ENCODE assay signal across 19 cellular contexts in genomic region chr10:30190831-30191552, GRCh38.
A peak's percentile ranks its signal among the peaks of the same experiment; 100 is the strongest.
DNase-seq lines count a peak whose midpoint lies in the region; ATAC-seq, FAIRE-seq and TF ChIP-seq lines count a peak whose summit lies in the region.
"Had no signal": no experiment of that assay in that cellular context is flagged by ENCODE, and none has a peak within 500 bp of the region (broad histone marks: within the 10 kb centered on the region; RNA-seq: fewer than 3 reads in every experiment).

No MANE protein-coding gene starts in this region.

- H3K36me3 ChIP-seq in K562 (ENCODE audit: control insufficient read depth, insufficient read depth, low read length) (no peaks in the 10 kb centered on the region), mesenchymal stem cell (ENCODE audit: control insufficient read depth in 1 of 2, insufficient read depth in 2 of 2, low read depth in 1 of 2, low read length in 2 of 2) (no peaks in the 10 kb centered on the region), small intestine (ENCODE audit: control insufficient read depth in 2 of 2, insufficient read depth in 2 of 2, low read length in 2 of 2) (no peaks in the 10 kb centered on the region)

- ATAC-seq in K562 = peak; percentile 69

- POLR2A ChIA-PET in K562 (lab: Yijun Ruan, JAX) = interaction anchor here (0.6 kb wide), 1 partner anchor 36 kb away, joined by 5 read pairs; no protein-coding TSS in a partner anchor

- TF ChIP-seq EP300 in K562 (IDR thresholded peaks at IDR 0.05; ENCODE audit: low read length) = peak; percentile 58

- H4K20me1 ChIP-seq in K562 (replicated peaks; ENCODE audit: control insufficient read depth, insufficient read depth, low read length) = no peaks in the 10 kb centered on the region

- H2AFZ ChIP-seq in K562 (ENCODE audit: low read depth, low read length) (peak overlapping the region; percentile 81), mesenchymal stem cell (ENCODE audit: low read depth, low read length) (no peak overlapping the region)

- H3K23ac ChIP-seq in mesenchymal stem cell (ENCODE audit: low read length in 2 of 2) = no peak overlapping the region

- H3K4me3 ChIP-seq in K562 (no peak overlapping the region), mesenchymal stem cell (ENCODE audit: insufficient read depth in 1 of 2, low read depth in 1 of 2, low read length in 2 of 2) (no peak overlapping the region), small intestine (ENCODE audit: low read depth in 1 of 2, low read length in 2 of 2) (no peak overlapping the region)

- H3K9me1 ChIP-seq in K562 (ENCODE audit: control insufficient read depth, insufficient read depth, low read length) = no peaks in the 10 kb centered on the region

- no peak overlapping the region for H2AK5ac ChIP-seq in mesenchymal stem cell (ENCODE audit: low read length, severe bottlenecking)

- H3K79me1 ChIP-seq in mesenchymal stem cell (replicated peaks; ENCODE audit: low read length, poor library complexity, severe bottlenecking) = no peaks in the 10 kb centered on the region

- H3K9me3 ChIP-seq in K562 (replicated peaks; ENCODE audit: control insufficient read depth, insufficient read depth, low read depth, low read length) (no peaks in the 10 kb centered on the region), mesenchymal stem cell (ENCODE audit: control insufficient read depth, low read length) (peaks cover 21% of the 10 kb centered on the region), small intestine (ENCODE audit: control insufficient read depth, low read depth) (no peaks in the 10 kb centered on the region)

- TF ChIP-seq CTCF in K562 (IDR thresholded peaks at IDR 0.05 in 2 of 3, conservative IDR thresholded peaks at IDR 0.05 in 1 of 3; ENCODE audit: insufficient read depth in 2 of 3, low read depth in 1 of 3, low read length in 3 of 3) = no peak

- no peaks in the 10 kb centered on the region for H3K79me2 ChIP-seq in K562 (ENCODE audit: control insufficient read depth, insufficient read depth, low read length)

- CTCF ChIA-PET in K562 (lab: Yijun Ruan, JAX; ENCODE audit: low intra/inter-chr PET ratio) = interaction anchor here (0.6 kb wide), 1 partner anchor 227 kb away, joined by 3 read pairs; no protein-coding TSS in a partner anchor

- H2BK12ac ChIP-seq in mesenchymal stem cell (ENCODE audit: low read length in 2 of 2) = peak overlapping the region in 1 of 2 experiments; percentile 98

- H3K4me2 ChIP-seq in K562 (ENCODE audit: insufficient read depth, low read length) (peak overlapping the region; percentile 47), mesenchymal stem cell (ENCODE audit: low read length, poor library complexity, severe bottlenecking) (no peak overlapping the region)

- in situ Hi-C loops in K562 (cut with MboI) = no loop called here

- H3K9ac ChIP-seq in K562 (ENCODE audit: insufficient read depth in 1 of 2, low read depth in 2 of 2, low read length in 2 of 2) = no peak overlapping the region
- H3K9ac ChIP-seq in mesenchymal stem cell (ENCODE audit: low read length) = no peak overlapping the region

- peak overlapping the region in 1 of 2 experiments; percentile 75 for H3K4ac ChIP-seq in mesenchymal stem cell (ENCODE audit: low read depth in 1 of 2, low read length in 2 of 2)

- H3K27me3 ChIP-seq in K562 (ENCODE audit: control insufficient read depth in 2 of 2, insufficient read depth in 2 of 2, low read length in 2 of 2) = peaks cover 0 to 10% of the 10 kb centered on the region in 2 experiments; a peak in 1 of 5 replicates
- H3K27me3 ChIP-seq in mesenchymal stem cell (ENCODE audit: control insufficient read depth in 1 of 2, insufficient read depth in 1 of 2, low read length in 2 of 2) = peaks cover 0 to 10% of the 10 kb centered on the region in 2 experiments
- H3K27me3 ChIP-seq in small intestine (ENCODE audit: control insufficient read depth in 2 of 2, insufficient read depth in 2 of 2, low read length in 2 of 2) = no peaks in the 10 kb centered on the region

- peak; percentile 91 for FAIRE-seq in K562 (lab: Jason Lieb, UNC)
- FAIRE-seq in small intestine (lab: Jason Lieb, UNC) = no peak
- FAIRE-seq: H1 had no signal

- 2% methylated on average over 10 of the region's 10 CpGs for WGBS in K562 (ENCODE audit: insufficient coverage, low coverage, missing lambda C conversion rate)
- WGBS in mesenchymal stem cell = 28% methylated on average over 7 of the region's 10 CpGs
- WGBS in small intestine, 3 donors = 61 to 70% (median 70%) methylated on average over 10 of the region's 10 CpGs

- no peak overlapping the region for H4K8ac ChIP-seq in mesenchymal stem cell (ENCODE audit: low read length)

- intact Hi-C loops in K562 (cut with micrococcal nuclease) = no loop called here

- no peak overlapping the region for H2BK15ac ChIP-seq in mesenchymal stem cell (ENCODE audit: low read depth, poor library complexity, severe bottlenecking)

- no peak overlapping the region for H2BK5ac ChIP-seq in mesenchymal stem cell (ENCODE audit: low read depth, low read length, poor library complexity, severe bottlenecking)

- H3K18ac ChIP-seq in mesenchymal stem cell (ENCODE audit: low read depth in 1 of 2, low read length in 2 of 2) = peak overlapping the region; percentile 37 to 65

- H2BK120ac ChIP-seq in mesenchymal stem cell (ENCODE audit: low read depth, low read length) = no peak overlapping the region

- no peak overlapping the region for H3K14ac ChIP-seq in mesenchymal stem cell (ENCODE audit: low read length in 2 of 2)

- peak in 1 of 2 experiments; percentile 7; a peak in 1 of 4 replicates for TF ChIP-seq RAD21 in K562 (CRISPR knock-in tag; conservative IDR thresholded peaks at IDR 0.05 in 1 of 2, IDR thresholded peaks at IDR 0.05 in 1 of 2)

- TF ChIP-seq POLR2A in K562 (conservative IDR thresholded peaks at IDR 0.05) = no peak

- peak overlapping the region; percentile 55 for H3K27ac ChIP-seq in K562 (ENCODE audit: extremely low read depth, low read depth, low read length)
- H3K27ac ChIP-seq in mesenchymal stem cell (ENCODE audit: low read length, poor library complexity, severe bottlenecking) = no peak overlapping the region
- no peak overlapping the region for H3K27ac ChIP-seq in small intestine (ENCODE audit: low read depth in 1 of 2, low read length in 1 of 2)

- no TSS peak for BruUV-seq in K562 (replicated peaks; lab: Mats Ljungman, UMichigan)

- H3K4me1 ChIP-seq in K562 (replicated peaks in 1 of 2; ENCODE audit: control insufficient read depth in 2 of 2, insufficient read depth in 2 of 2, low read length in 2 of 2) (peaks cover 9% of the 10 kb centered on the region in 2 experiments; a peak in 3 of 5 replicates), mesenchymal stem cell (ENCODE audit: control insufficient read depth, insufficient read depth, low read depth, low read length) (peaks cover 14% of the 10 kb centered on the region), small intestine (ENCODE audit: control insufficient read depth in 2 of 2, insufficient read depth in 1 of 2, low read depth in 1 of 2, low read length in 1 of 2) (no peaks in the 10 kb centered on the region)

- DNase-seq in HUDEP-2 (lab: John Stamatoyannopoulos, UW; ENCODE audit: unreplicated experiment in 76 of 76) = peak in 66 of 76 experiments; percentile 5 to 81 (median 44)
- peak in 1 of 4 experiments; percentile 77 for DNase-seq in K562 (ENCODE audit: extremely low read depth in 1 of 4, low spot score in 3 of 4)
- peak; percentile 31 for DNase-seq in mesenchymal stem cell
- peak; percentile 43 for DNase-seq in small intestine
- no peak for DNase-seq in NCI-H2227 (lab: John Stamatoyannopoulos, UW; ENCODE audit: unreplicated experiment)
- no peak for DNase-seq in NCI-H446 treated with DMSO at 0.1 percent for 48 hours (lab: John Stamatoyannopoulos, UW)
- DNase-seq in amniotic stem cell (lab: John Stamatoyannopoulos, UW) = no peak
- DNase-seq: ACHN; CD4-positive, alpha-beta memory T cell; DND-41; GF-D8; HFFc6; Karpas-422; NCI-H1417; NCI-H1930; NCI-H2171 treated with DMSO at 0.1 percent for 48 hours; NCI-H510A treated with DMSO at 0.1 percent for 48 hours; SIG-M5 had no signal

- peak overlapping the region; percentile 20 for H4K91ac ChIP-seq in mesenchymal stem cell (ENCODE audit: low read length)

TF ChIP-seq in K562, 482 proteins besides CTCF, POLR2A, EP300 and RAD21 (continues in another document):
- TF ChIP-seq NR2C1 (IDR thresholded peaks at IDR 0.05) (0 out of 2 replicates have a peak, but pooled peaks have one; percentile 32), NR2C1 (tag; IDR thresholded peaks at IDR 0.05) (peak; percentile 71), TAL1 (IDR thresholded peaks at IDR 0.05) (peak; percentile 44), PPARD (CRISPR knock-in tag; IDR thresholded peaks at IDR 0.05) (no peak), ELF1 (tag; IDR thresholded peaks at IDR 0.05) (peak; percentile 35; the same call in 1 of the 2 replicates), KAT2B (IDR thresholded peaks at IDR 0.05; ENCODE audit: low read depth, low read length) (no peak), HLTF (IDR thresholded peaks at IDR 0.05) (no peak), NRF1 (conservative IDR thresholded peaks at IDR 0.05 in 1 of 2, IDR thresholded peaks at IDR 0.05 in 1 of 2) (no peak), ZNF77 (CRISPR knock-in tag; IDR thresholded peaks at IDR 0.05) (no peak), ZNF436 (CRISPR knock-in tag; IDR thresholded peaks at IDR 0.05) (no peak), ZFP36 (IDR thresholded peaks at IDR 0.05; ENCODE audit: low read depth, low read length, partially characterized antibody) (no peak), ZNF134 (CRISPR knock-in tag; conservative IDR thresholded peaks at IDR 0.05) (no peak)

Comparison
In these comparisons a context has a peak if more than half of its experiments do, and no peak if none do; other contexts are left out.
1. DNase-seq: peak in HUDEP-2 (66 of 76), mesenchymal stem cell (single experiment) and small intestine (single experiment); none in NCI-H2227 (single experiment), NCI-H446 treated with DMSO at 0.1 percent for 48 hours (single experiment) and amniotic stem cell (single experiment).